ENCODE assay signal across 26 cellular contexts in the genomic region with DNA sequence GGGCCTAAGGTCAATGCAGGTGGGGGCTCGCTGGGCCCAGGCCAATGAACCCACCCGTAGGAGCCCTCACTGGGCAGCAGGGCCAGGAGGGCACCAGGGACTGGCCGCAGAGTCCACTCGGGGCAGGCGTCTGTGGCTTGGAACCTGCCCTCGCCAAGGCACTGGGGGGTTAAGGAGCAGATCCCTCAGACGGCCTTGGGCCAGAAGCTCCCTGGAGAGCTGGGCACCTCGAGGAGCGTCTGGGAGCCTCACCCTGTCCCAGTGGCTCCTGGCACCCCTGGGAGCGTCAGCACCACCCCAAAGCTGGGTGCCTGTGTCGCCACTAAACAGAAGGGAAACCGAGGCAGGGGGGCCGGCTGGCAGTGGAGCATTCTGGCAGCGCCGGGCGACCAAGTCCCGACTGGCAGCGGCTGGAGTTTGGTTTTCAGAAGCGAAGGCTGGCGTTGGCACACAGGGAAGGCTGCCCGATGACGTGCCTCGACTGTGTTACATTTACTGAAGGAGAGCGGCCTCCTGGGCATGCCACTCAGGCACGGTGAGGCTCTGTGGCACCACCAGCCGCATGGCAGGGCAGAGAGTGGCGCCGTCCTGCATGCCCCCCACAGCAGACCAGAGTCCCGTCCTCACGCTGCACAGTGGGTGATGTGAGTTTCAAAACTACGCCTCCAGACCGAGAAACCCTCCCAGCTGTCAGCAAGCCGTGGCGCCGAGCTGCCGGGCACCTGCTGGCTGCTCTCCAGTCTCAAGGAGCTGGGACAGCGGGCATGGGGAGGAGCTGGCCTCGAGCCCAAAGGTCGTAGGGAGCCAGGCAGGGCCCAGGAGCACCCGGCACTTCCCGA. TPM values are rescaled to one million over a fixed set of nuclear protein-coding genes. Genes with fewer than 3 reads are reported as not detected.
DNase-seq lines count a peak whose midpoint lies in the region; ATAC-seq and TF ChIP-seq lines count a peak whose summit lies in the region.
"Had no signal": no experiment of that assay in that cellular context is flagged by ENCODE, and none has a peak within 500 bp of the region (broad histone marks: within the 10 kb centered on the region; RNA-seq: fewer than 3 reads in every experiment).

No MANE protein-coding gene starts in this region.

- H3K27me3 ChIP-seq in Panc1 (ENCODE audit: control insufficient read depth, insufficient read depth, low read length), result no peaks in the 10 kb centered on the region
- H3K27me3 ChIP-seq in neuronal stem cell (ENCODE audit: control insufficient read depth in 3 of 3, insufficient read depth in 3 of 3, low read depth in 1 of 3, low read length in 3 of 3), result no peaks in the 10 kb centered on the region
- H3K27me3 ChIP-seq in smooth muscle cell (ENCODE audit: low read depth), result no peaks in the 10 kb centered on the region
- H3K27me3 ChIP-seq: foreskin keratinocyte had no signal

- no peak overlapping the region for H3K4me3 Mint-ChIP-seq in activated CD8-positive, alpha-beta memory T cell treated with anti-CD3 and anti-CD28 coated beads, Interleukin-2, amount 10 ng/mL, durations not matched to agents 7 days and 5 days
- H3K4me3 Mint-ChIP-seq: activated CD4-positive, alpha-beta T cell treated with anti-CD3 and anti-CD28 coated beads for 36 hours; effector memory CD8-positive, alpha-beta T cell; mesothelial cell of epicardium; naive thymus-derived CD8-positive, alpha-beta T cell; T-helper 1 cell treated with Interleukin-12 subunit alpha and Interleukin-12 subunit beta and Interleukin-4 antibody, amounts not matched to agents 30 μg/mL and 1 μg/mL, for 36 hours had no signal

- H3F3A ChIP-seq in smooth muscle cell (ENCODE audit: low read depth), result no peaks in the 10 kb centered on the region

- H3K4me2 ChIP-seq in neuronal stem cell (ENCODE audit: insufficient read depth, low read length, poor library complexity, severe bottlenecking) (no peak overlapping the region), smooth muscle cell (no peak overlapping the region)

- H3K23ac ChIP-seq in neuronal stem cell (ENCODE audit: low read depth, low read length, poor library complexity), result no peak overlapping the region

- peak overlapping the region; percentile 60 for H2BK5ac ChIP-seq in neuronal stem cell (ENCODE audit: low read length)

- peaks cover 1% of the 10 kb centered on the region for H3K4me1 Mint-ChIP-seq in activated CD8-positive, alpha-beta memory T cell treated with anti-CD3 and anti-CD28 coated beads, Interleukin-2, amount 10 ng/mL, durations not matched to agents 7 days and 5 days
- H3K4me1 Mint-ChIP-seq: activated CD4-positive, alpha-beta T cell treated with anti-CD3 and anti-CD28 coated beads for 36 hours; mesothelial cell of epicardium had no signal

- peaks cover 7% of the 10 kb centered on the region for H4K20me1 ChIP-seq in smooth muscle cell (ENCODE audit: low read depth)

- no peak overlapping the region for H3K14ac ChIP-seq in neuronal stem cell (ENCODE audit: low read length)

- no CpG with 5 or more reads among the region's 41 CpGs for WGBS in neuronal stem cell (ENCODE audit: extremely low coverage in 2 of 2, insufficient read length in 2 of 2, insufficient replicate concordance in 1 of 2), 2 donors
- WGBS in smooth muscle cell (ENCODE audit: low lambda C conversion rate), result 96% methylated on average over 41 of the region's 41 CpGs

- POLR2A ChIA-PET in Panc1 (lab: Charles Lee), result no interaction called here

- H4K8ac ChIP-seq in neuronal stem cell (ENCODE audit: low read depth, low read length), result no peak overlapping the region

- no peak overlapping the region for H2BK12ac ChIP-seq in neuronal stem cell (ENCODE audit: low read length)

- H3K27ac Mint-ChIP-seq in activated CD8-positive, alpha-beta memory T cell treated with anti-CD3 and anti-CD28 coated beads, Interleukin-2, amount 10 ng/mL, durations not matched to agents 7 days and 5 days, result no peak overlapping the region
- H3K27ac Mint-ChIP-seq: activated CD4-positive, alpha-beta T cell treated with anti-CD3 and anti-CD28 coated beads for 36 hours; effector memory CD8-positive, alpha-beta T cell; mesothelial cell of epicardium; naive thymus-derived CD8-positive, alpha-beta T cell; T-helper 1 cell treated with Interleukin-12 subunit alpha and Interleukin-12 subunit beta and Interleukin-4 antibody, amounts not matched to agents 30 μg/mL and 1 μg/mL, for 36 hours had no signal

- 0 out of 2 replicates have a peak, but pooled peaks have one; percentile 8 for ATAC-seq in Panc1
- no peak for ATAC-seq in activated CD8-positive, alpha-beta memory T cell treated with anti-CD3 and anti-CD28 coated beads, Interleukin-2, amount 10 ng/mL, durations not matched to agents 7 days and 5 days
- ATAC-seq: activated CD4-positive, alpha-beta T cell treated with anti-CD3 and anti-CD28 coated beads for 36 hours; effector memory CD8-positive, alpha-beta T cell; foreskin keratinocyte; naive thymus-derived CD8-positive, alpha-beta T cell had no signal

- DNase-seq in DMS79 (lab: John Stamatoyannopoulos, UW), result peak; percentile 95
- peak; percentile 93 for DNase-seq in NCI-H1105 (lab: John Stamatoyannopoulos, UW)
- no peak for DNase-seq in Panc1 (ENCODE audit: low read depth, low spot score)
- DNase-seq in neuronal stem cell (ENCODE audit: low spot score), result no peak
- no peak for DNase-seq in smooth muscle cell (lab: John Stamatoyannopoulos, UW; ENCODE audit: unreplicated experiment)
- DNase-seq in cerebellum (ENCODE audit: low spot score), result no peak
- no peak for DNase-seq in activated CD8-positive, alpha-beta memory T cell treated with anti-CD3 and anti-CD28 coated beads, Interleukin-2, amount 10 ng/mL, durations not matched to agents 7 days and 5 days
- DNase-seq: activated CD4-positive, alpha-beta T cell treated with anti-CD3 and anti-CD28 coated beads for 36 hours; activated naive CD4-positive, alpha-beta T cell treated with Interleukin-2 at 50 U/mL for 16 hours; activated T-cell treated with anti-CD3 and anti-CD28 coated beads, Interleukin-2, amount 50 U/mL, for 48 hours; effector memory CD8-positive, alpha-beta T cell; foreskin keratinocyte; Karpas-422; naive thymus-derived CD8-positive, alpha-beta T cell; NCI-H510A treated with DMSO at 0.1 percent for 48 hours; stimulated activated CD4-positive, alpha-beta T cell treated with anti-CD3 and anti-CD28 coated beads, Interleukin-12 subunit alpha, Interleukin-12 subunit beta, amount 100 ng/mL, for 4 hours; stimulated activated CD4-positive, alpha-beta T cell treated with anti-CD3 and anti-CD28 coated beads, Interleukin-4, amount 100 ng/mL, for 4 hours; stimulated activated naive CD4-positive, alpha-beta T cell had no signal

- BruUV-seq in Panc1 (replicated peaks; lab: Mats Ljungman, UMichigan), result no TSS peak

- H3K4me1 ChIP-seq in Panc1 (ENCODE audit: control insufficient read depth, insufficient read depth, low read length) (no peaks in the 10 kb centered on the region), neuronal stem cell (ENCODE audit: control insufficient read depth in 2 of 2, insufficient read depth in 1 of 2, low read depth in 1 of 2, low read length in 2 of 2) (no peaks in the 10 kb centered on the region), smooth muscle cell (ENCODE audit: low read depth) (no peaks in the 10 kb centered on the region)
- H3K4me1 ChIP-seq: foreskin keratinocyte had no signal

- in situ Hi-C loops in Panc1 (cut with HindIII; ENCODE audit: low pct_unique_long_range_greater_than_20kb, low sequenced_read_pairs), result no loop called here

- CTCF ChIA-PET in Panc1 (lab: Charles Lee), result no interaction called here
- CTCF ChIA-PET in activated CD8-positive, alpha-beta memory T cell treated with anti-CD3 and anti-CD28 coated beads, Interleukin-2, amount 10 ng/mL, durations not matched to agents 7 days and 5 days (lab: Charles Lee), result interaction anchor here (2.2 kb wide), 1 partner anchor 31 kb away, joined by 6 read pairs; no protein-coding TSS in a partner anchor

- H3K27ac ChIP-seq in Panc1 (ENCODE audit: low read length) (no peak overlapping the region), neuronal stem cell (replicated peaks; ENCODE audit: low read length) (no peak overlapping the region), smooth muscle cell (ENCODE audit: low read depth) (no peak overlapping the region)
- H3K27ac ChIP-seq: C4-2B, foreskin keratinocyte, SK-N-MC, thoracic aorta had no signal

- no peak overlapping the region for H3K18ac ChIP-seq in neuronal stem cell (ENCODE audit: low read length)

- no peaks in the 10 kb centered on the region for H3K79me2 ChIP-seq in smooth muscle cell (ENCODE audit: low read depth)

- H4K91ac ChIP-seq in neuronal stem cell (ENCODE audit: low read depth, low read length, poor library complexity), result no peak overlapping the region

- peaks cover 7% of the 10 kb centered on the region for H3K36me3 Mint-ChIP-seq in activated CD8-positive, alpha-beta memory T cell treated with anti-CD3 and anti-CD28 coated beads, Interleukin-2, amount 10 ng/mL, durations not matched to agents 7 days and 5 days

- H3K9me3 ChIP-seq in Panc1 (ENCODE audit: control insufficient read depth, insufficient read depth, low read depth, low read length) (no peaks in the 10 kb centered on the region), neuronal stem cell (replicated peaks in 1 of 2; ENCODE audit: control insufficient read depth in 2 of 2, insufficient read depth in 1 of 2, low read depth in 1 of 2, low read length in 2 of 2) (no peaks in the 10 kb centered on the region), smooth muscle cell (replicated peaks; ENCODE audit: low read depth) (no peaks in the 10 kb centered on the region)
- H3K9me3 ChIP-seq: thoracic aorta had no signal

- no peak overlapping the region for H3K4ac ChIP-seq in neuronal stem cell (ENCODE audit: low read length)

- H2BK15ac ChIP-seq in neuronal stem cell (ENCODE audit: low read length), result no peak overlapping the region

- H3K4me3 ChIP-seq in Panc1 (ENCODE audit: low read depth in 2 of 2, low read length in 2 of 2), result no peak overlapping the region
- no peak overlapping the region for H3K4me3 ChIP-seq in neuronal stem cell (ENCODE audit: low read length in 2 of 2)
- H3K4me3 ChIP-seq in smooth muscle cell, result no peak overlapping the region
- H3K4me3 ChIP-seq: SK-N-MC, thoracic aorta had no signal

- H3K79me1 ChIP-seq in neuronal stem cell (ENCODE audit: low read depth, low read length), result peaks cover 8% of the 10 kb centered on the region

- H3K9me3 Mint-ChIP-seq in activated CD8-positive, alpha-beta memory T cell treated with anti-CD3 and anti-CD28 coated beads, Interleukin-2, amount 10 ng/mL, durations not matched to agents 7 days and 5 days (ENCODE audit: low read depth), result no peaks in the 10 kb centered on the region
- H3K9me3 Mint-ChIP-seq: effector memory CD8-positive, alpha-beta T cell; mesothelial cell of epicardium; naive thymus-derived CD8-positive, alpha-beta T cell; T-helper 1 cell treated with Interleukin-12 subunit alpha and Interleukin-12 subunit beta and Interleukin-4 antibody, amounts not matched to agents 30 μg/mL and 1 μg/mL, for 36 hours had no signal

- H3K36me3 ChIP-seq in Panc1 (ENCODE audit: control insufficient read depth, insufficient read depth, low read length), result no peaks in the 10 kb centered on the region
- peaks cover 49 to 66% of the 10 kb centered on the region in 2 donors for H3K36me3 ChIP-seq in neuronal stem cell (replicated peaks in 1 of 2; ENCODE audit: control insufficient read depth in 2 of 2, insufficient read depth in 2 of 2, low read length in 2 of 2)
- peaks cover 3% of the 10 kb centered on the region for H3K36me3 ChIP-seq in smooth muscle cell (ENCODE audit: low read depth)

- H3K9ac ChIP-seq in neuronal stem cell (ENCODE audit: low read depth, low read length, poor library complexity), result no peak overlapping the region
- no peak overlapping the region for H3K9ac ChIP-seq in smooth muscle cell (ENCODE audit: low read depth)

- intact Hi-C loops in Panc1 (cut with micrococcal nuclease; ENCODE audit: unreplicated experiment), result no loop called here

- TF ChIP-seq CTCF in Panc1 (IDR thresholded peaks at IDR 0.05), result no peak
- no peak for TF ChIP-seq CTCF in smooth muscle cell (IDR thresholded peaks at IDR 0.05; ENCODE audit: borderline replicate concordance, insufficient read depth, poor library complexity, severe bottlenecking)

- H3K27me3 Mint-ChIP-seq in activated CD8-positive, alpha-beta memory T cell treated with anti-CD3 and anti-CD28 coated beads, Interleukin-2, amount 10 ng/mL, durations not matched to agents 7 days and 5 days, result no peaks in the 10 kb centered on the region
- H3K27me3 Mint-ChIP-seq: activated CD4-positive, alpha-beta T cell treated with anti-CD3 and anti-CD28 coated beads for 36 hours; effector memory CD8-positive, alpha-beta T cell; naive thymus-derived CD8-positive, alpha-beta T cell had no signal

- H2AK5ac ChIP-seq in neuronal stem cell (ENCODE audit: low read depth, low read length), result no peak overlapping the region

- H2AFZ ChIP-seq in neuronal stem cell (ENCODE audit: low read length) (no peak overlapping the region), smooth muscle cell (ENCODE audit: low read depth) (no peak overlapping the region)

- H2BK120ac ChIP-seq in neuronal stem cell (ENCODE audit: low read depth, low read length), result no peak overlapping the region

RNA-seq across cellular contexts. Expression of gene MEX3D, which starts 9.2 kb away (rescaled TPM):
- total RNA-seq in Panc1 (2021; ENCODE audit: unreplicated experiment) (73.7 TPM), smooth muscle cell (28.6 and 41.5 TPM in 2 replicates), cerebellum (36.5 TPM)
- 62.0 TPM for polyA plus RNA-seq in Panc1 (2012; ENCODE audit: insufficient read length)
- 59.8 TPM for polyA plus RNA-seq in neuronal stem cell (2013, experiment 1 of 2)
- polyA plus RNA-seq in neuronal stem cell (2013, experiment 2 of 2), result 59.0 TPM
- 8.4 and 9.3 TPM in 2 replicates for polyA plus RNA-seq in smooth muscle cell
- 1 to 10 TPM; 7.6 to 9.5 TPM for total RNA-seq in activated CD8-positive, alpha-beta memory T cell treated with anti-CD3 and anti-CD28 coated beads, Interleukin-2, amount 10 ng/mL, durations not matched to agents 7 days and 5 days

RNA-seq across cellular contexts. Expression of gene MBD3, which starts 15.4 kb away (rescaled TPM):
- total RNA-seq in Panc1 (2021; ENCODE audit: unreplicated experiment) (139 TPM), smooth muscle cell (40.3 and 50.7 TPM in 2 replicates), cerebellum (39.5 TPM)
- polyA plus RNA-seq in Panc1 (2012; ENCODE audit: insufficient read length), result 96.7 TPM
- 68.0 TPM for polyA plus RNA-seq in neuronal stem cell (2013, experiment 1 of 2)
- polyA plus RNA-seq in neuronal stem cell (2013, experiment 2 of 2), result 64.2 TPM
- polyA plus RNA-seq in smooth muscle cell, result 47.3 and 52.7 TPM in 2 replicates
- total RNA-seq in activated CD8-positive, alpha-beta memory T cell treated with anti-CD3 and anti-CD28 coated beads, Interleukin-2, amount 10 ng/mL, durations not matched to agents 7 days and 5 days, result 100 to 1,000 TPM in 1 of 2 experiments, 10 to 100 TPM in 1; 87.4 to 101 TPM

RNA-seq across cellular contexts. Expression of gene UQCR11, which starts 28.0 kb away (rescaled TPM):
- total RNA-seq in Panc1 (2021; ENCODE audit: unreplicated experiment), result 300 TPM
- 270 TPM for polyA plus RNA-seq in Panc1 (2012; ENCODE audit: insufficient read length)
- polyA plus RNA-seq in neuronal stem cell (2013, experiment 1 of 2), result 160 TPM
- 160 TPM for polyA plus RNA-seq in neuronal stem cell (2013, experiment 2 of 2)
- 32.3 and 40.4 TPM in 2 replicates for total RNA-seq in smooth muscle cell
- 550 and 592 TPM in 2 replicates for polyA plus RNA-seq in smooth muscle cell
- 34.8 TPM for total RNA-seq in cerebellum
- total RNA-seq in activated CD8-positive, alpha-beta memory T cell treated with anti-CD3 and anti-CD28 coated beads, Interleukin-2, amount 10 ng/mL, durations not matched to agents 7 days and 5 days, result 100 to 1,000 TPM; 192 to 196 TPM

RNA-seq across cellular contexts. Expression of gene PLK5, which starts 53.4 kb away (rescaled TPM):
- not detected for total RNA-seq in Panc1 (2021; ENCODE audit: unreplicated experiment)
- polyA plus RNA-seq in Panc1 (2012; ENCODE audit: insufficient read length), result not detected
- polyA plus RNA-seq in neuronal stem cell (2013, experiment 1 of 2), result 0.18 TPM
- 0.25 TPM for polyA plus RNA-seq in neuronal stem cell (2013, experiment 2 of 2)
- not detected in 2 replicates for total RNA-seq in smooth muscle cell
- 0.60 TPM in 1 of 2 replicates, not detected in the other for polyA plus RNA-seq in smooth muscle cell
- total RNA-seq in cerebellum, result 0.36 TPM
- total RNA-seq in activated CD8-positive, alpha-beta memory T cell treated with anti-CD3 and anti-CD28 coated beads, Interleukin-2, amount 10 ng/mL, durations not matched to agents 7 days and 5 days, result not detected
- total RNA-seq: activated CD4-positive, alpha-beta T cell treated with anti-CD3 and anti-CD28 coated beads for 36 hours; foreskin keratinocyte; G401; naive thymus-derived CD8-positive, alpha-beta T cell; omental fat pad; renal cortical epithelial cell; thoracic aorta had no signal
- polyA plus RNA-seq: foreskin keratinocyte; naive thymus-derived CD8-positive, alpha-beta T cell had no signal

Comparison
In these comparisons a context has a peak if more than half of its experiments do, and no peak if none do; other contexts are left out.
1. DNase-seq: peak in DMS79 (single experiment) and NCI-H1105 (single experiment); none in Panc1 (single experiment), neuronal stem cell (single experiment), smooth muscle cell (single experiment), cerebellum (single experiment) and activated CD8-positive, alpha-beta memory T cell treated with anti-CD3 and anti-CD28 coated beads, Interleukin-2, amount 10 ng/mL, durations not matched to agents 7 days and 5 days (single experiment).